ENCODE assay signal across 15 cellular contexts in genomic region chr7:4722960-4723359, GRCh38.
"Had no signal": no experiment of that assay in that cellular context is flagged by ENCODE, and none has a peak within 500 bp of the region (broad histone marks: within the 10 kb centered on the region; RNA-seq: fewer than 3 reads in every experiment).

No MANE protein-coding gene starts in this region.

- FAIRE-seq: bronchial epithelial cell, small intestine had no signal

- H3K9me3 ChIP-seq: ovary, SJSA1, transverse colon had no signal

- H3K36me3 ChIP-seq: ovary, transverse colon had no signal

- ATAC-seq: natural killer cell treated with Interleukin-12 subunit alpha and Interleukin-12 subunit beta and Interleukin-15 and Interleukin-18, amount 100 ng/mL, for 72 hours had no signal

- H3K36me3 Mint-ChIP-seq: activated naive CD8-positive, alpha-beta T cell; natural killer cell treated with Interleukin-12 subunit alpha and Interleukin-12 subunit beta and Interleukin-15 and Interleukin-18, amount 100 ng/mL, for 72 hours had no signal

- H3K27me3 ChIP-seq: ovary, SJSA1, transverse colon had no signal

- H3K27me3 Mint-ChIP-seq: activated CD4-positive, alpha-beta memory T cell treated with anti-CD3 and anti-CD28 coated beads, Interleukin-2, amount 10 ng/mL, durations not matched to agents 7 days and 5 days; activated naive CD8-positive, alpha-beta T cell; natural killer cell treated with Interleukin-12 subunit alpha and Interleukin-12 subunit beta and Interleukin-15 and Interleukin-18, amount 100 ng/mL, for 72 hours had no signal

- DNase-seq: activated CD4-positive, alpha-beta memory T cell treated with anti-CD3 and anti-CD28 coated beads, Interleukin-2, amount 10 ng/mL, durations not matched to agents 7 days and 5 days; activated gamma-delta T cell; activated T-cell treated with anti-CD3 and anti-CD28 coated beads, Interleukin-2, amount 50 U/mL, for 48 hours; effector CD8-positive, alpha-beta T cell; ovary; small intestine; SW 1271; T-helper 9 cell; transverse colon had no signal

- H3K27ac ChIP-seq: epithelial cell of prostate, ovary, SJSA1, transverse colon had no signal

- H3K9me3 Mint-ChIP-seq: activated CD4-positive, alpha-beta memory T cell treated with anti-CD3 and anti-CD28 coated beads, Interleukin-2, amount 10 ng/mL, durations not matched to agents 7 days and 5 days; natural killer cell treated with Interleukin-12 subunit alpha and Interleukin-12 subunit beta and Interleukin-15 and Interleukin-18, amount 100 ng/mL, for 72 hours had no signal

- H3K4me3 Mint-ChIP-seq: activated CD4-positive, alpha-beta memory T cell treated with anti-CD3 and anti-CD28 coated beads, Interleukin-2, amount 10 ng/mL, durations not matched to agents 7 days and 5 days; activated naive CD8-positive, alpha-beta T cell; natural killer cell treated with Interleukin-12 subunit alpha and Interleukin-12 subunit beta and Interleukin-15 and Interleukin-18, amount 100 ng/mL, for 72 hours had no signal

- H3K4me3 ChIP-seq: coronary artery, ovary, SJSA1, transverse colon had no signal

- H3K27ac Mint-ChIP-seq: activated CD4-positive, alpha-beta memory T cell treated with anti-CD3 and anti-CD28 coated beads, Interleukin-2, amount 10 ng/mL, durations not matched to agents 7 days and 5 days; natural killer cell treated with Interleukin-12 subunit alpha and Interleukin-12 subunit beta and Interleukin-15 and Interleukin-18, amount 100 ng/mL, for 72 hours had no signal
